8 cellular contexts compared by ENCODE assay signal in the genomic region with DNA sequence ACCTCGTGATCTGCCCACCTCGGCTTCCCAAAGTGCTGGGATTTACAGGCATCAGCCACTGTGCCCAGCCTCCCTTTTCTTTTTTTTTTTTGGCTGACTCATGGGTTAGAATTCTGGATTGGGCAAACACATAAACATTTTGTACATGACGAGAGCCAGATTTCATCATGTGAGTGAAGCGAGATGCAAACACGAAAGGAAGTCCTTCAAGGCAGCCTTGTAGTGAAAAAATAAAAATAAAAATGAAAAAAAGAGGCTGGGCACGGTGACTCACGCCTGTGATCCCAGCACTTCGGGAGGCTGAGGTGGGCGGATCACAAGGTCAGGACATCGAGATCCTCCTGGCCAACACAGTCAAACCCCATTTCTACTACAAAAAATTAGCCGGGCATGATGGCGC. TPM values are rescaled to one million over a fixed set of nuclear protein-coding genes. Genes with fewer than 3 reads are reported as not detected.
DNase-seq lines count a peak whose midpoint lies in the region; TF ChIP-seq lines count a peak whose summit lies in the region.
"Not testable (repeated sequence)": the region's sequence is repeated elsewhere in the genome, so short reads cannot be mapped to it uniquely, and the experiment has no call there.

No MANE protein-coding gene starts in this region.

- not testable (repeated sequence) for H3K4me3 ChIP-seq in AG10803 (ENCODE audit: low read length); adipocyte (ENCODE audit: low read length); foreskin fibroblast (ENCODE audit: low read depth in 1 of 2, low read length in 2 of 2); osteoblast (ENCODE audit: insufficient read depth, low read length); transverse colon

- H3K4me1 ChIP-seq in adipocyte (ENCODE audit: control insufficient read depth, insufficient read depth, low read length); osteoblast (ENCODE audit: insufficient read depth, low read length); transverse colon: not testable (repeated sequence)

- in situ Hi-C loops in transverse colon (cut with MboI; ENCODE audit: low pct_ligation_motif_present in 1 of 4, low pct_unique_long_range_greater_than_20kb in 1 of 4, low sequenced_read_pairs in 3 of 4): not testable (repeated sequence)

- not testable (repeated sequence) for H3K9ac ChIP-seq in adipocyte (ENCODE audit: low read length)

- H3K36me3 ChIP-seq in adipocyte (ENCODE audit: control insufficient read depth, insufficient read depth, low read length, severe bottlenecking); osteoblast (ENCODE audit: insufficient read depth, low read length); transverse colon: not testable (repeated sequence)

- not testable (repeated sequence) for H2AFZ ChIP-seq in osteoblast (ENCODE audit: low read length)

- not testable (repeated sequence) for TF ChIP-seq EP300 in transverse colon (IDR thresholded peaks at IDR 0.05; ENCODE audit: low read depth)

- not testable (repeated sequence) for H3K4me2 ChIP-seq in osteoblast (ENCODE audit: insufficient read depth, low read length)

- H3K27ac ChIP-seq in osteoblast (ENCODE audit: low read depth, low read length) (peak overlapping the region; percentile 60), transverse colon (peak overlapping the region; percentile 36 to 64 (median 62))

- not testable (repeated sequence) for TF ChIP-seq CTCF in AG10803 (conservative IDR thresholded peaks at IDR 0.05; ENCODE audit: low read length); foreskin fibroblast (IDR thresholded peaks at IDR 0.05; ENCODE audit: low read depth, low read length); osteoblast (IDR thresholded peaks at IDR 0.05; ENCODE audit: extremely low read depth, low read depth, low read length); transverse colon (IDR thresholded peaks at IDR 0.05)

- WGBS in transverse colon (ENCODE audit: low coverage in 1 of 2), 2 donors: 73 to 76% methylated on average over 9 to 12 of the region's 12 CpGs

- H3K27me3 ChIP-seq in adipocyte (replicated peaks; ENCODE audit: control insufficient read depth, insufficient read depth, low read length); osteoblast (ENCODE audit: insufficient read depth, low read length); transverse colon: not testable (repeated sequence)

- DNase-seq in AG10803 (ENCODE audit: low read depth) (peak; percentile 93), HCEC 1CT (peak; percentile 97), NCI-H460 (ENCODE audit: extremely low read depth, low read depth) (peak; percentile 59), adipocyte (ENCODE audit: low read depth) (peak; percentile 98), dedifferentiated amniotic fluid mesenchymal stem cell (ENCODE audit: extremely low spot score) (peak; percentile 98), foreskin fibroblast (peak; percentile 95 to 96), osteoblast (ENCODE audit: insufficient read length, low spot score, missing footprints) (peak; percentile 96)
- DNase-seq in transverse colon: not testable (repeated sequence)

- not testable (repeated sequence) for H3K9me3 ChIP-seq in adipocyte (ENCODE audit: control insufficient read depth, low read length); osteoblast (ENCODE audit: low read depth, low read length); transverse colon

- intact Hi-C loops in transverse colon (cut with DNase I; ENCODE audit: low total_unique reads): not testable (repeated sequence)

- not testable (repeated sequence) for H3K79me2 ChIP-seq in osteoblast (ENCODE audit: insufficient read depth, low read length)

- H4K20me1 ChIP-seq in osteoblast (ENCODE audit: insufficient read depth, low read length): not testable (repeated sequence)

- not testable (repeated sequence) for TF ChIP-seq POLR2A in transverse colon (IDR thresholded peaks at IDR 0.05)

RNA-seq across cellular contexts. Expression of a gene that starts 16.9 kb away (rescaled TPM):
- 11.5 and 17.3 TPM in 2 replicates for total RNA-seq in NCI-H460 (2014; rRNA removed; shearing (Covaris generic))
- polyA plus RNA-seq in NCI-H460 (2014; cell fraction: nucleus; rRNA removed): 55.1 and 61.3 TPM in 2 replicates
- total RNA-seq in osteoblast (19.4 and 22.1 TPM in 2 replicates), transverse colon (100 to 1,000 TPM in 2 of 4 donors, 10 to 100 TPM in 2; 52.9 to 250 (median 161) TPM)

RNA-seq across cellular contexts. Expression of a gene that starts 37.3 kb away (rescaled TPM):
- total RNA-seq in NCI-H460 (2014; rRNA removed; shearing (Covaris generic)): 41.3 and 48.5 TPM in 2 replicates
- 113 and 122 TPM in 2 replicates for polyA plus RNA-seq in NCI-H460 (2014; cell fraction: nucleus; rRNA removed)
- total RNA-seq in osteoblast (43.9 and 45.6 TPM in 2 replicates), transverse colon (100 to 1,000 TPM; 129 to 191 (median 152) TPM)

RNA-seq across cellular contexts. Expression of a gene that starts 48.4 kb away (rescaled TPM):
- total RNA-seq in NCI-H460 (2014; rRNA removed; shearing (Covaris generic)): 17.6 and 20.1 TPM in 2 replicates
- polyA plus RNA-seq in NCI-H460 (2014; cell fraction: nucleus; rRNA removed): 20.1 and 31.9 TPM in 2 replicates
- total RNA-seq in osteoblast (33.0 and 38.4 TPM in 2 replicates), transverse colon (100 to 1,000 TPM in 2 of 4 donors, 10 to 100 TPM in 2; 63.4 to 202 (median 83.9) TPM)
